Comparison of ENCODE assay signal across 9 cellular contexts in the genomic region with DNA sequence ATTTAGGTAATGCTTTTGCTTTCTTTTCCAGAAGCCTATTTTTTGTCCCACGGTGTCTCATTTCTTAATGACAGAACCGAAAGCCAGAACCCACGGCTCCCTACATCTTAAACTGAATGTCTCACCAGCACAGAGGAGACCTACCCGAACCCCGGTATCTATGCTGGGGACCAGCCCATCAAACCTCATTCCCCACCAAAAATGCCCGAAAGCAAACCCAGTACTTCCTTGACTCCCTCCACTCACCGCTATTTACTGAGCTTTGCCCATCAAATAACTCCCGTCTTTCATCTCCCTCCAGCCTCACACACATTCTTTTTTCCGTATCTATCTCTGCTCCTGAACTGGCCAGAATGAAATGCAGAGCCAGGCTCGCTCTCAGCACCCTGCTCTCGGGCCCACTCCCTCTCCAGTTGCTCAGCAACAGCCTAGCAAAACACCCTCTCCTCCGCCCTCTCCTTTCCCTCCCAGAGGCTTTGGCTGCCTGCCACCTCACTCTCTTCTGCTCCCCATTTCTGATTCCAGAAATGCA. TPM values are rescaled to one million over a fixed set of nuclear protein-coding genes. Genes with fewer than 3 reads are reported as not detected.
A peak's percentile ranks its signal among the peaks of the same experiment; 100 is the strongest.
DNase-seq lines count a peak whose midpoint lies in the region; ATAC-seq and TF ChIP-seq lines count a peak whose summit lies in the region.
"Had no signal": no experiment of that assay in that cellular context is flagged by ENCODE, and none has a peak within 500 bp of the region (broad histone marks: within the 10 kb centered on the region; RNA-seq: fewer than 3 reads in every experiment).

No MANE protein-coding gene starts in this region.

- peaks cover 40% of the 10 kb centered on the region for H3K4me1 ChIP-seq in mammary epithelial cell (ENCODE audit: insufficient read depth, low read length)
- H3K4me1 ChIP-seq in iPS-20b (ENCODE audit: insufficient read depth, low read length): peaks cover 20% of the 10 kb centered on the region
- H3K4me1 ChIP-seq in OCI-LY7 (ENCODE audit: insufficient read depth, low read length, poor library complexity, severe bottlenecking): no peaks in the 10 kb centered on the region

- CTCF ChIA-PET in mammary epithelial cell (lab: Charles Lee; ENCODE audit: low non-redundant PET) (no interaction called here), OCI-LY7 (lab: Charles Lee; ENCODE audit: unreplicated experiment) (interaction anchor here (0.5 to 0.6 kb wide), 2 partner anchors 30 to 307 kb away, joined by 3 to 9 read pairs; no protein-coding TSS in a partner anchor)

- intact Hi-C loops in mammary epithelial cell (cut with micrococcal nuclease) (no loop called here), sciatic nerve (cut with DNase I) (no loop called here), OCI-LY7 (cut with micrococcal nuclease; ENCODE audit: unreplicated experiment) (no loop called here)

- POLR2A ChIA-PET in OCI-LY7 (lab: Charles Lee): no interaction called here

- H3K27ac ChIP-seq in mammary epithelial cell (ENCODE audit: insufficient read depth, low read depth, low read length) (peak overlapping the region; percentile 40), iPS-20b (ENCODE audit: low read length) (no peak overlapping the region), OCI-LY7 (ENCODE audit: low read depth, low read length, poor library complexity, severe bottlenecking) (no peak overlapping the region)

- H4K20me1 ChIP-seq in mammary epithelial cell (ENCODE audit: insufficient read depth, low read length): no peaks in the 10 kb centered on the region
- no peaks in the 10 kb centered on the region for H4K20me1 ChIP-seq in OCI-LY7 (ENCODE audit: insufficient read depth, low read length)

- DNase-seq in A172 (ENCODE audit: low spot score) (peak; percentile 52), H4 (ENCODE audit: low spot score) (peak; percentile 69), NCI-H748 treated with DMSO at 0.1 percent for 48 hours (lab: John Stamatoyannopoulos, UW) (peak; percentile 85), mammary epithelial cell (peak; percentile 58), sciatic nerve (ENCODE audit: low spot score) (peak; percentile 94), OCI-LY7 (ENCODE audit: low spot score) (no peak)

- no peak for TF ChIP-seq CTCF in mammary epithelial cell (conservative IDR thresholded peaks at IDR 0.05 in 1 of 2, IDR thresholded peaks at IDR 0.05 in 1 of 2; ENCODE audit: extremely low read depth in 1 of 2, insufficient read depth in 1 of 2, low read depth in 1 of 2, low read length in 2 of 2)
- no peak for TF ChIP-seq CTCF in OCI-LY7 (conservative IDR thresholded peaks at IDR 0.05; ENCODE audit: low read length)

- H3K4me2 ChIP-seq in mammary epithelial cell (ENCODE audit: insufficient read depth, low read depth, low read length) (peak overlapping the region; percentile 70), OCI-LY7 (ENCODE audit: low read length) (no peak overlapping the region)

- H3K27me3 ChIP-seq in mammary epithelial cell (ENCODE audit: insufficient read depth, low read length): peaks cover 4% of the 10 kb centered on the region
- H3K27me3 ChIP-seq in iPS-20b (ENCODE audit: insufficient read depth, low read length): peaks cover 56% of the 10 kb centered on the region

- BruUV-seq in mammary epithelial cell (replicated peaks; lab: Mats Ljungman, UMichigan) (no TSS peak), OCI-LY7 (replicated peaks; lab: Mats Ljungman, UMichigan) (no TSS peak)

- H2AFZ ChIP-seq in mammary epithelial cell (ENCODE audit: low read depth, low read length) (peak overlapping the region; percentile 64), OCI-LY7 (ENCODE audit: low read length) (no peak overlapping the region)

- in situ Hi-C loops in mammary epithelial cell (cut with MboI; ENCODE audit: low sequenced_read_pairs in 2 of 2): loop anchor here (5.0 to 25.0 kb wide), 4 partner anchors 471 to 1021 kb away; no protein-coding TSS in a partner anchor

- dilution Hi-C loops in mammary epithelial cell (cut with HindIII; ENCODE audit: low sequenced_read_pairs): loop anchor here (25.0 kb wide), 2 partner anchors 446 to 1021 kb away; no protein-coding TSS in a partner anchor

- peak; percentile 74 for ATAC-seq in sciatic nerve
- no peak for ATAC-seq in GM21528 (IDR thresholded peaks at IDR 0.05; ENCODE audit: low FRiP score, unreplicated experiment)

- H3K79me2 ChIP-seq in mammary epithelial cell (ENCODE audit: insufficient read depth, low read length): no peaks in the 10 kb centered on the region
- H3K79me2 ChIP-seq in OCI-LY7 (ENCODE audit: insufficient read depth, low read depth, low read length): no peaks in the 10 kb centered on the region

- H3K4me3 ChIP-seq in mammary epithelial cell (replicated peaks in 1 of 3; ENCODE audit: insufficient read depth in 1 of 3, low read depth in 2 of 3, low read length in 3 of 3) (peak overlapping the region; percentile 15 to 25 (median 17)), iPS-20b (ENCODE audit: low read length) (peak overlapping the region; percentile 51), OCI-LY7 (ENCODE audit: low read depth, low read length, poor library complexity, severe bottlenecking) (no peak overlapping the region)

- H3K9me2 ChIP-seq in OCI-LY7 (ENCODE audit: insufficient read depth, low read length): no peaks in the 10 kb centered on the region

- H3K9me3 ChIP-seq in mammary epithelial cell (replicated peaks; ENCODE audit: insufficient read depth, low read length) (no peaks in the 10 kb centered on the region), iPS-20b (ENCODE audit: insufficient read depth, low read depth, low read length) (no peaks in the 10 kb centered on the region), OCI-LY7 (ENCODE audit: low read length) (no peaks in the 10 kb centered on the region)

- 5% methylated on average over 12 of the region's 12 CpGs for WGBS in mammary epithelial cell (ENCODE audit: low coverage, missing lambda C conversion rate)

- H3K36me3 ChIP-seq in mammary epithelial cell (ENCODE audit: insufficient read depth, low read length) (no peaks in the 10 kb centered on the region), iPS-20b (ENCODE audit: insufficient read depth, low read depth, low read length) (no peaks in the 10 kb centered on the region), OCI-LY7 (ENCODE audit: insufficient read depth, low read length) (no peaks in the 10 kb centered on the region)

- H3K9ac ChIP-seq in mammary epithelial cell (ENCODE audit: insufficient read depth, low read length) (no peak overlapping the region), iPS-20b (ENCODE audit: low read depth, low read length) (no peak overlapping the region)

RNA-seq across cellular contexts. Expression of a gene that starts 4.1 kb away (rescaled TPM):
- 4.2 and 4.4 TPM in 2 replicates for total RNA-seq in A172 (2014; rRNA removed; shearing (Covaris generic))
- 366 and 374 TPM in 2 replicates for total RNA-seq in H4 (2014; rRNA removed; shearing (Covaris generic))
- 100 to 1,000 TPM in 1 of 2 donors, under 1 TPM in 1; 0.07 to 266 TPM for total RNA-seq in mammary epithelial cell
- 0.11 TPM for polyA plus RNA-seq in mammary epithelial cell
- not detected for polyA minus RNA-seq in mammary epithelial cell
- 316 TPM for total RNA-seq in sciatic nerve
- not detected in 2 replicates for total RNA-seq in OCI-LY7 (2014; rRNA removed; shearing (Covaris generic))
- not detected in 2 replicates for total RNA-seq in OCI-LY7 (2022)
- total RNA-seq: activated CD8-positive, alpha-beta memory T cell treated with anti-CD3 and anti-CD28 coated beads for 36 hours had no signal

RNA-seq across cellular contexts. Expression of a gene that starts 58.1 kb away (rescaled TPM):
- total RNA-seq in A172 (2014; rRNA removed; shearing (Covaris generic)): 42.8 and 56.6 TPM in 2 replicates
- total RNA-seq in H4 (2014; rRNA removed; shearing (Covaris generic)): 11.6 and 14.7 TPM in 2 replicates
- total RNA-seq in mammary epithelial cell (1,000 to 10,000 TPM in 1 of 2 donors, 100 to 1,000 TPM in 1; 782 to 1,729 TPM), sciatic nerve (40.2 TPM), OCI-LY7 (2022) (0.81 TPM in 1 of 2 replicates, not detected in the other)
- 501 TPM for polyA plus RNA-seq in mammary epithelial cell
- polyA minus RNA-seq in mammary epithelial cell: 221 TPM
- 0.66 and 0.75 TPM in 2 replicates for total RNA-seq in OCI-LY7 (2014; rRNA removed; shearing (Covaris generic))

Comparison
In these comparisons a context has a peak if more than half of its experiments do, and no peak if none do; other contexts are left out.
1. RNA of a gene that starts 58.1 kb away (total RNA-seq): 782 to 1,729 TPM in mammary epithelial cell; 42.8 to 56.6 TPM in A172, 40.2 TPM in sciatic nerve (single experiment), 11.6 to 14.7 TPM in H4 and 0.66 to 0.81 TPM in OCI-LY7; every median in the first group is over 10 times any median in the second.